In genomic region chr7:44128721-44129582, GRCh38 we compare ENCODE assay signal across 22 cellular contexts. TPM values are rescaled to one million over a fixed set of nuclear protein-coding genes. Genes with fewer than 3 reads are reported as not detected.
A peak's percentile ranks its signal among the peaks of the same experiment; 100 is the strongest.
DNase-seq lines count a peak whose midpoint lies in the region; ATAC-seq and TF ChIP-seq lines count a peak whose summit lies in the region.
"Had no signal": no experiment of that assay in that cellular context is flagged by ENCODE, and none has a peak within 500 bp of the region (broad histone marks: within the 10 kb centered on the region; RNA-seq: fewer than 3 reads in every experiment).

No MANE protein-coding gene starts in this region.

- H3K4me3 ChIP-seq in left ventricle myocardium inferior (no peak overlapping the region), osteoblast (ENCODE audit: insufficient read depth, low read length) (no peak overlapping the region)
- H3K4me3 ChIP-seq: Peyer's patch had no signal

- DNase-seq in DMS 273 (lab: John Stamatoyannopoulos, UW; ENCODE audit: unreplicated experiment) = peak; percentile 54
- DNase-seq in DMS 273 treated with DMSO at 0.1 percent for 48 hours (lab: John Stamatoyannopoulos, UW) = no peak
- DNase-seq in activated T-helper 1 cell treated with anti-CD3 and anti-CD28 coated beads, Interleukin-12 subunit alpha, Interleukin-12 subunit beta, Interleukin-2, Interleukin-4 antibody, amounts not matched to agents 30 ng/mL and 10 ng/mL and 1 ng/mL, durations not matched to agents 14 hours and 24 hours and 36 hours (ENCODE audit: low spot score) = no peak
- DNase-seq in left ventricle myocardium inferior = no peak
- DNase-seq in osteoblast (ENCODE audit: insufficient read length, low spot score, missing footprints) = peak; percentile 66
- no peak for DNase-seq in stimulated activated naive CD8-positive, alpha-beta T cell treated with anti-CD3 and anti-CD28 coated beads, Interleukin-15, amount 100 ng/mL, for 72 hours
- DNase-seq in NCI-H2107 (lab: John Stamatoyannopoulos, UW) = no peak
- DNase-seq: BE2C; CD8-positive, alpha-beta T cell; DND-41; GDM1; GOT3; NCI-H1436; NCI-H2029 treated with DMSO at 0.1 percent for 48 hours; NCI-H510A treated with DMSO at 0.1 percent for 48 hours; NCI-H82; Peyer's patch; SHP77; SK-N-SH had no signal

- intact Hi-C loops in activated T-helper 1 cell treated with anti-CD3 and anti-CD28 coated beads, Interleukin-12 subunit alpha, Interleukin-12 subunit beta, Interleukin-2, Interleukin-4 antibody, amounts not matched to agents 30 ng/mL and 10 ng/mL and 1 ng/mL, durations not matched to agents 14 hours and 24 hours and 36 hours (cut with micrococcal nuclease) = loop anchor here (10.0 kb wide), 1 partner anchor 264 kb away; the partner anchor contains the start of gene MRPS24
- intact Hi-C loops in left ventricle myocardium inferior (cut with micrococcal nuclease) = no loop called here

- H3K4me1 ChIP-seq in left ventricle myocardium inferior = peaks cover 48% of the 10 kb centered on the region
- peaks cover 9% of the 10 kb centered on the region for H3K4me1 ChIP-seq in osteoblast (ENCODE audit: insufficient read depth, low read length)
- H3K4me1 ChIP-seq: BE2C, Peyer's patch had no signal

- H3K4me3 Mint-ChIP-seq in activated T-helper 1 cell treated with anti-CD3 and anti-CD28 coated beads, Interleukin-12 subunit alpha, Interleukin-12 subunit beta, Interleukin-2, Interleukin-4 antibody, amounts not matched to agents 30 ng/mL and 10 ng/mL and 1 ng/mL, durations not matched to agents 14 hours and 24 hours and 36 hours = no peak overlapping the region
- H3K4me3 Mint-ChIP-seq in stimulated activated naive CD8-positive, alpha-beta T cell treated with anti-CD3 and anti-CD28 coated beads, Interleukin-15, amount 100 ng/mL, for 72 hours = no peak overlapping the region
- H3K4me3 Mint-ChIP-seq: CD8-positive, alpha-beta T cell had no signal

- H3K27ac ChIP-seq in left ventricle myocardium inferior (replicated peaks) = peak overlapping the region; percentile 91
- no peak overlapping the region for H3K27ac ChIP-seq in osteoblast (ENCODE audit: low read depth, low read length)
- H3K27ac ChIP-seq: 22Rv1, Peyer's patch had no signal

- no peak for TF ChIP-seq CTCF in left ventricle myocardium inferior (IDR thresholded peaks at IDR 0.05; ENCODE audit: borderline replicate concordance)
- TF ChIP-seq CTCF in osteoblast (IDR thresholded peaks at IDR 0.05; ENCODE audit: extremely low read depth, low read depth, low read length) = no peak

- H3K4me2 ChIP-seq in osteoblast (ENCODE audit: insufficient read depth, low read length) = no peak overlapping the region
- H3K4me2 ChIP-seq: SK-N-SH had no signal

- peak overlapping the region; percentile 24 for H3K27ac Mint-ChIP-seq in activated T-helper 1 cell treated with anti-CD3 and anti-CD28 coated beads, Interleukin-12 subunit alpha, Interleukin-12 subunit beta, Interleukin-2, Interleukin-4 antibody, amounts not matched to agents 30 ng/mL and 10 ng/mL and 1 ng/mL, durations not matched to agents 14 hours and 24 hours and 36 hours
- no peak overlapping the region for H3K27ac Mint-ChIP-seq in stimulated activated naive CD8-positive, alpha-beta T cell treated with anti-CD3 and anti-CD28 coated beads, Interleukin-15, amount 100 ng/mL, for 72 hours
- H3K27ac Mint-ChIP-seq: CD8-positive, alpha-beta T cell had no signal

- H3K9me3 Mint-ChIP-seq in activated T-helper 1 cell treated with anti-CD3 and anti-CD28 coated beads, Interleukin-12 subunit alpha, Interleukin-12 subunit beta, Interleukin-2, Interleukin-4 antibody, amounts not matched to agents 30 ng/mL and 10 ng/mL and 1 ng/mL, durations not matched to agents 14 hours and 24 hours and 36 hours = no peaks in the 10 kb centered on the region
- no peaks in the 10 kb centered on the region for H3K9me3 Mint-ChIP-seq in stimulated activated naive CD8-positive, alpha-beta T cell treated with anti-CD3 and anti-CD28 coated beads, Interleukin-15, amount 100 ng/mL, for 72 hours

- no peaks in the 10 kb centered on the region for H3K36me3 ChIP-seq in left ventricle myocardium inferior
- H3K36me3 ChIP-seq in osteoblast (ENCODE audit: insufficient read depth, low read length) = no peaks in the 10 kb centered on the region
- H3K36me3 ChIP-seq: BE2C, Peyer's patch had no signal

- H3K27me3 ChIP-seq in left ventricle myocardium inferior (ENCODE audit: low read depth) (no peaks in the 10 kb centered on the region), osteoblast (ENCODE audit: insufficient read depth, low read length) (no peaks in the 10 kb centered on the region)
- H3K27me3 ChIP-seq: BE2C, Peyer's patch had no signal

- H3K79me2 ChIP-seq in osteoblast (ENCODE audit: insufficient read depth, low read length) = no peaks in the 10 kb centered on the region

- H3K36me3 Mint-ChIP-seq in activated T-helper 1 cell treated with anti-CD3 and anti-CD28 coated beads, Interleukin-12 subunit alpha, Interleukin-12 subunit beta, Interleukin-2, Interleukin-4 antibody, amounts not matched to agents 30 ng/mL and 10 ng/mL and 1 ng/mL, durations not matched to agents 14 hours and 24 hours and 36 hours (ENCODE audit: low read depth) = no peaks in the 10 kb centered on the region

- peaks cover 10% of the 10 kb centered on the region for H3K27me3 Mint-ChIP-seq in activated T-helper 1 cell treated with anti-CD3 and anti-CD28 coated beads, Interleukin-12 subunit alpha, Interleukin-12 subunit beta, Interleukin-2, Interleukin-4 antibody, amounts not matched to agents 30 ng/mL and 10 ng/mL and 1 ng/mL, durations not matched to agents 14 hours and 24 hours and 36 hours (ENCODE audit: insufficient read depth)
- no peaks in the 10 kb centered on the region for H3K27me3 Mint-ChIP-seq in stimulated activated naive CD8-positive, alpha-beta T cell treated with anti-CD3 and anti-CD28 coated beads, Interleukin-15, amount 100 ng/mL, for 72 hours

- ATAC-seq in stimulated activated naive CD8-positive, alpha-beta T cell treated with anti-CD3 and anti-CD28 coated beads, Interleukin-15, amount 100 ng/mL, for 72 hours = no peak
- no peak for ATAC-seq in HG02588 (IDR thresholded peaks at IDR 0.05; ENCODE audit: unreplicated experiment)
- ATAC-seq: CD8-positive, alpha-beta T cell had no signal

- H3K4me1 Mint-ChIP-seq in activated T-helper 1 cell treated with anti-CD3 and anti-CD28 coated beads, Interleukin-12 subunit alpha, Interleukin-12 subunit beta, Interleukin-2, Interleukin-4 antibody, amounts not matched to agents 30 ng/mL and 10 ng/mL and 1 ng/mL, durations not matched to agents 14 hours and 24 hours and 36 hours (ENCODE audit: low read depth) = no peaks in the 10 kb centered on the region
- H3K4me1 Mint-ChIP-seq in stimulated activated naive CD8-positive, alpha-beta T cell treated with anti-CD3 and anti-CD28 coated beads, Interleukin-15, amount 100 ng/mL, for 72 hours = peaks cover 5% of the 10 kb centered on the region

- H4K20me1 ChIP-seq in osteoblast (ENCODE audit: insufficient read depth, low read length) = no peaks in the 10 kb centered on the region

- H2AFZ ChIP-seq in osteoblast (ENCODE audit: low read length) = no peak overlapping the region

- peaks cover 10% of the 10 kb centered on the region for H3K9me3 ChIP-seq in left ventricle myocardium inferior (replicated peaks)
- no peaks in the 10 kb centered on the region for H3K9me3 ChIP-seq in osteoblast (ENCODE audit: low read depth, low read length)
- H3K9me3 ChIP-seq: BE2C, Peyer's patch, SK-N-SH had no signal

RNA-seq across cellular contexts. Expression of gene POLD2, which starts 5.6 kb away (rescaled TPM):
- total RNA-seq in activated T-helper 1 cell treated with anti-CD3 and anti-CD28 coated beads, Interleukin-12 subunit alpha, Interleukin-12 subunit beta, Interleukin-2, Interleukin-4 antibody, amounts not matched to agents 30 ng/mL and 10 ng/mL and 1 ng/mL, durations not matched to agents 14 hours and 24 hours and 36 hours = 234 and 250 TPM in 2 replicates
- 78.0 TPM for total RNA-seq in left ventricle myocardium inferior
- 69.2 and 80.3 TPM in 2 replicates for total RNA-seq in osteoblast

RNA-seq across cellular contexts. Expression of gene MYL7, which starts 12.2 kb away (rescaled TPM):
- not detected in 2 replicates for total RNA-seq in activated T-helper 1 cell treated with anti-CD3 and anti-CD28 coated beads, Interleukin-12 subunit alpha, Interleukin-12 subunit beta, Interleukin-2, Interleukin-4 antibody, amounts not matched to agents 30 ng/mL and 10 ng/mL and 1 ng/mL, durations not matched to agents 14 hours and 24 hours and 36 hours
- total RNA-seq in left ventricle myocardium inferior (518 TPM), osteoblast (not detected in 2 replicates)
- total RNA-seq: CD8-positive, alpha-beta T cell; LHCN-M2; Peyer's patch had no signal

RNA-seq across cellular contexts. Expression of gene AEBP1, which starts 24.8 kb away (rescaled TPM):
- 17.0 and 17.2 TPM in 2 replicates for total RNA-seq in activated T-helper 1 cell treated with anti-CD3 and anti-CD28 coated beads, Interleukin-12 subunit alpha, Interleukin-12 subunit beta, Interleukin-2, Interleukin-4 antibody, amounts not matched to agents 30 ng/mL and 10 ng/mL and 1 ng/mL, durations not matched to agents 14 hours and 24 hours and 36 hours
- 20.5 TPM for total RNA-seq in left ventricle myocardium inferior
- total RNA-seq in osteoblast = 219 and 267 TPM in 2 replicates
- total RNA-seq: LHCN-M2 had no signal

RNA-seq across cellular contexts. Expression of gene POLM, which starts 46.6 kb away (rescaled TPM):
- 36.9 and 41.7 TPM in 2 replicates for total RNA-seq in activated T-helper 1 cell treated with anti-CD3 and anti-CD28 coated beads, Interleukin-12 subunit alpha, Interleukin-12 subunit beta, Interleukin-2, Interleukin-4 antibody, amounts not matched to agents 30 ng/mL and 10 ng/mL and 1 ng/mL, durations not matched to agents 14 hours and 24 hours and 36 hours
- total RNA-seq in left ventricle myocardium inferior (12.4 TPM), osteoblast (35.9 and 40.9 TPM in 2 replicates)

Comparison
In these comparisons a context has a peak if more than half of its experiments do, and no peak if none do; other contexts are left out.
1. DNase-seq: peak in DMS 273 (single experiment) and osteoblast (single experiment); none in DMS 273 treated with DMSO at 0.1 percent for 48 hours (single experiment), activated T-helper 1 cell treated with anti-CD3 and anti-CD28 coated beads, Interleukin-12 subunit alpha, Interleukin-12 subunit beta, Interleukin-2, Interleukin-4 antibody, amounts not matched to agents 30 ng/mL and 10 ng/mL and 1 ng/mL, durations not matched to agents 14 hours and 24 hours and 36 hours (single experiment), left ventricle myocardium inferior (single experiment), stimulated activated naive CD8-positive, alpha-beta T cell treated with anti-CD3 and anti-CD28 coated beads, Interleukin-15, amount 100 ng/mL, for 72 hours (0 of 2) and NCI-H2107 (single experiment).
2. RNA of gene MYL7, which starts 12.2 kb away (total RNA-seq): 518 TPM in left ventricle myocardium inferior (single experiment); not detected in activated T-helper 1 cell treated with anti-CD3 and anti-CD28 coated beads, Interleukin-12 subunit alpha, Interleukin-12 subunit beta, Interleukin-2, Interleukin-4 antibody, amounts not matched to agents 30 ng/mL and 10 ng/mL and 1 ng/mL, durations not matched to agents 14 hours and 24 hours and 36 hours and not detected in osteoblast; every median in the first group is over 100 times any median in the second.
3. RNA of gene AEBP1, which starts 24.8 kb away (total RNA-seq): 219 to 267 TPM in osteoblast; 20.5 TPM in left ventricle myocardium inferior (single experiment) and 17.0 to 17.2 TPM in activated T-helper 1 cell treated with anti-CD3 and anti-CD28 coated beads, Interleukin-12 subunit alpha, Interleukin-12 subunit beta, Interleukin-2, Interleukin-4 antibody, amounts not matched to agents 30 ng/mL and 10 ng/mL and 1 ng/mL, durations not matched to agents 14 hours and 24 hours and 36 hours; every median in the first group is over 10 times any median in the second.